7 cellular contexts compared by ENCODE assay signal in the genomic region with DNA sequence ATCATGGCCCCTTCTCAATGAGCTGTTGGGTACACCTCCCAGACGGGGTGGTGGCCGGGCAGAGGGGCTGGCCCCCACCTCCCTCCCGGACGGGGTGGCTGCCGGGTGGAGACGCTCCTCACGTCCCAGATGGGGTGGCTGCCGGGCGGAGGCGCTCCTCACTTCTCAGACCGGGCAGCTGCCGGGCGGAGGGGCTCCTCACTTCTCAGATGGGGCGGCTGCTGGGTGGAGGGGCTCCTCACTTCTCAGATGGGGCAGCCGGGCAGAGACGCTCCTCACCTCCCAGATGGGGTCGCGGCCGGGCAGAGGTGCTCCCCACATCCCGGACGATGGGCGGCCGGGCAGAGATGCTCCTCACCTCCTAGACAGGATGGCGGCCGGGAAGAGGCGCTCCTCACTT. TPM values are rescaled to one million over a fixed set of nuclear protein-coding genes. Genes with fewer than 3 reads are reported as not detected.
"Had no signal": no experiment of that assay in that cellular context is flagged by ENCODE, and none has a peak within 500 bp of the region (broad histone marks: within the 10 kb centered on the region; RNA-seq: fewer than 3 reads in every experiment).

No MANE protein-coding gene starts in this region.

RNA-seq across cellular contexts. Expression of gene TBX10, which starts 41.6 kb away (rescaled TPM):
- total RNA-seq: PC-3, PC-9, RPMI7951, SJCRH30, SJSA1, SK-MEL-5 had no signal

RNA-seq across cellular contexts. Expression of gene ACY3, which starts 52.6 kb away (rescaled TPM):
- total RNA-seq: PC-3, Right ventricle myocardium superior, SJSA1, SK-MEL-5 had no signal
